Comparison of ENCODE assay signal across 10 cellular contexts in genomic region chr14:68939424-68939892, GRCh38. TPM values are rescaled to one million over a fixed set of nuclear protein-coding genes. Genes with fewer than 3 reads are reported as not detected.
DNase-seq lines count a peak whose midpoint lies in the region; ATAC-seq lines count a peak whose summit lies in the region.
"Had no signal": no experiment of that assay in that cellular context is flagged by ENCODE, and none has a peak within 500 bp of the region (broad histone marks: within the 10 kb centered on the region; RNA-seq: fewer than 3 reads in every experiment).

No MANE protein-coding gene starts in this region.

- H3K9me3 ChIP-seq in BLaER1 (no peaks in the 10 kb centered on the region), right cardiac atrium (ENCODE audit: control insufficient read depth, low read length) (no peaks in the 10 kb centered on the region)

- no peak for DNase-seq in activated CD8-positive, alpha-beta T cell treated with anti-CD3 and anti-CD28 coated beads, Interleukin-2, amount 10 ng/mL, durations not matched to agents 7 days and 5 days
- DNase-seq in right cardiac atrium = no peak
- DNase-seq in NCI-H2029 (lab: John Stamatoyannopoulos, UW) = no peak
- no peak for DNase-seq in SHP77 (lab: John Stamatoyannopoulos, UW)
- no peak for DNase-seq in DMS153 (lab: John Stamatoyannopoulos, UW)
- DNase-seq: activated naive CD4-positive, alpha-beta T cell treated with anti-CD3 and anti-CD28 coated beads for 36 hours had no signal

- CTCF ChIA-PET in activated CD8-positive, alpha-beta T cell treated with anti-CD3 and anti-CD28 coated beads, Interleukin-2, amount 10 ng/mL, durations not matched to agents 7 days and 5 days (lab: Charles Lee) = interaction anchor here (1.2 to 3.9 kb wide), 10 partner anchors 9 to 168 kb away, joined by 3 to 22 read pairs (median 8); no protein-coding TSS in a partner anchor

- POLR2A ChIA-PET in activated CD8-positive, alpha-beta T cell treated with anti-CD3 and anti-CD28 coated beads, Interleukin-2, amount 10 ng/mL, durations not matched to agents 7 days and 5 days (lab: Charles Lee) = interaction anchor here (0.6 to 1.1 kb wide), 5 partner anchors 9 to 38 kb away, joined by 3 read pairs; no protein-coding TSS in a partner anchor

- peaks cover 51% of the 10 kb centered on the region for H3K4me1 Mint-ChIP-seq in activated CD8-positive, alpha-beta T cell treated with anti-CD3 and anti-CD28 coated beads, Interleukin-2, amount 10 ng/mL, durations not matched to agents 7 days and 5 days (ENCODE audit: low read depth)
- H3K4me1 Mint-ChIP-seq: memory B cell had no signal

- WGBS in right cardiac atrium = 40% methylated on average over 7 of the region's 7 CpGs

- H3K36me3 ChIP-seq in BLaER1 (peaks cover 33% of the 10 kb centered on the region), rectal smooth muscle tissue (ENCODE audit: control insufficient read depth, insufficient read depth, low read length) (no peaks in the 10 kb centered on the region)

- H3K27ac ChIP-seq in BLaER1 = 0 out of 2 replicates have a peak overlapping the region, but pooled peaks have one; percentile 30
- H3K27ac ChIP-seq in right cardiac atrium (ENCODE audit: low read length) = peak overlapping the region; percentile 92
- peak overlapping the region; percentile 97 for H3K27ac ChIP-seq in rectal smooth muscle tissue (ENCODE audit: low read depth, low read length)

- H3K4me1 ChIP-seq in BLaER1 (peaks cover 76% of the 10 kb centered on the region), right cardiac atrium (ENCODE audit: control insufficient read depth, insufficient read depth, low read length) (peaks cover 52% of the 10 kb centered on the region), rectal smooth muscle tissue (ENCODE audit: control insufficient read depth, insufficient read depth, low read length) (peaks cover 86% of the 10 kb centered on the region)

- intact Hi-C loops in right cardiac atrium (cut with DNase I) = loop anchor here in 1 of 4 donors (5.0 kb wide), 1 partner anchor 38 kb away; the partner anchor contains the start of gene ACTN1

- peaks cover 2% of the 10 kb centered on the region for H3K36me3 Mint-ChIP-seq in activated CD8-positive, alpha-beta T cell treated with anti-CD3 and anti-CD28 coated beads, Interleukin-2, amount 10 ng/mL, durations not matched to agents 7 days and 5 days (ENCODE audit: low read depth)
- H3K36me3 Mint-ChIP-seq: memory B cell had no signal

- no peaks in the 10 kb centered on the region for H3K27me3 Mint-ChIP-seq in activated CD8-positive, alpha-beta T cell treated with anti-CD3 and anti-CD28 coated beads, Interleukin-2, amount 10 ng/mL, durations not matched to agents 7 days and 5 days (ENCODE audit: low read depth)

- H4K20me1 ChIP-seq in BLaER1 = peaks cover 62% of the 10 kb centered on the region

- H3K9me3 Mint-ChIP-seq in activated CD8-positive, alpha-beta T cell treated with anti-CD3 and anti-CD28 coated beads, Interleukin-2, amount 10 ng/mL, durations not matched to agents 7 days and 5 days (ENCODE audit: insufficient read depth) = no peaks in the 10 kb centered on the region
- H3K9me3 Mint-ChIP-seq: activated naive CD4-positive, alpha-beta T cell treated with anti-CD3 and anti-CD28 coated beads for 36 hours; memory B cell had no signal

- H3K4me2 ChIP-seq in BLaER1 = 0 out of 2 replicates have a peak overlapping the region, but pooled peaks have one; percentile 7

- H3K27ac Mint-ChIP-seq in activated CD8-positive, alpha-beta T cell treated with anti-CD3 and anti-CD28 coated beads, Interleukin-2, amount 10 ng/mL, durations not matched to agents 7 days and 5 days = peak overlapping the region; percentile 42
- H3K27ac Mint-ChIP-seq: memory B cell had no signal

- no peak overlapping the region for H3K4me3 Mint-ChIP-seq in activated CD8-positive, alpha-beta T cell treated with anti-CD3 and anti-CD28 coated beads, Interleukin-2, amount 10 ng/mL, durations not matched to agents 7 days and 5 days
- H3K4me3 Mint-ChIP-seq: activated naive CD4-positive, alpha-beta T cell treated with anti-CD3 and anti-CD28 coated beads for 36 hours; memory B cell had no signal

- H3K4me3 ChIP-seq in BLaER1 = no peak overlapping the region
- no peak overlapping the region for H3K4me3 ChIP-seq in right cardiac atrium (ENCODE audit: low read length)
- no peak overlapping the region for H3K4me3 ChIP-seq in rectal smooth muscle tissue (ENCODE audit: low read length)

- ATAC-seq in activated CD8-positive, alpha-beta T cell treated with anti-CD3 and anti-CD28 coated beads, Interleukin-2, amount 10 ng/mL, durations not matched to agents 7 days and 5 days = no peak
- ATAC-seq in right cardiac atrium (no peak), GM18867 (IDR thresholded peaks at IDR 0.05; ENCODE audit: unreplicated experiment) (no peak)

- no peaks in the 10 kb centered on the region for H3K27me3 ChIP-seq in BLaER1
- no peaks in the 10 kb centered on the region for H3K27me3 ChIP-seq in right cardiac atrium (ENCODE audit: control insufficient read depth, insufficient read depth)
- H3K27me3 ChIP-seq in rectal smooth muscle tissue (ENCODE audit: control insufficient read depth, insufficient read depth, low read length) = no peaks in the 10 kb centered on the region

- H3K9ac ChIP-seq in BLaER1 (no peak overlapping the region), rectal smooth muscle tissue (ENCODE audit: low read length) (no peak overlapping the region)

RNA-seq across cellular contexts. Expression of gene ACTN1, which starts 39.6 kb away (rescaled TPM):
- 10 to 100 TPM; 51.4 to 56.1 TPM for total RNA-seq in activated CD8-positive, alpha-beta T cell treated with anti-CD3 and anti-CD28 coated beads, Interleukin-2, amount 10 ng/mL, durations not matched to agents 7 days and 5 days
- total RNA-seq in right cardiac atrium = 100 to 1,000 TPM; 133 to 305 (median 171) TPM
- 80.5 TPM for polyA plus RNA-seq in right cardiac atrium

Comparison
In these comparisons a context has a peak if more than half of its experiments do, and no peak if none do; other contexts are left out.
1. H3K27ac ChIP-seq: peak in every context shown above with its lines; median percentile 97 in rectal smooth muscle tissue; 92 in right cardiac atrium; 30 in BLaER1.